In the genomic region with DNA sequence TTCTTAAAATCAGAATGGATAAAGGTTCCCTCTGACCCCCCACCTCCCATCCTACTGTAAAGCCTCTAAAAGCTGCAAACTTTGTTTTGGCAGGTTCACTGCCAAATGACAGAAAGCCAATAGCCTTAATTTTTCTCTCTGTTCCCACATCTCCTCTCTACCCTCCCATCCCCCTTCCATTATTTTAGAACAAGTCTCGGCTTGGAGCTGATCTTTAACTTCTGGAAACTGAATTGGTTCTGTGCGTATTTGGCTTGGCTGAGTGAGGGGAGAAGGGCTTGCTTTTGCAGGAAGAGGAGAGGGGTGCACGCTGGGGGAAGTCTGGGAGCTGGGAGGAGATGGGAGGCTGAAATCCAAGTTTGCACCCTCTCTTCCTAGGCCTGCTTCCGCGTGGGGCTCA, we compare ENCODE assay signal across 18 cellular contexts.
DNase-seq lines count a peak whose midpoint lies in the region; ATAC-seq and TF ChIP-seq lines count a peak whose summit lies in the region.
"Had no signal": no experiment of that assay in that cellular context is flagged by ENCODE, and none has a peak within 500 bp of the region (broad histone marks: within the 10 kb centered on the region; RNA-seq: fewer than 3 reads in every experiment).

No MANE protein-coding gene starts in this region.

- peaks cover 2% of the 10 kb centered on the region for H3K27me3 Mint-ChIP-seq in GM23338 (ENCODE audit: insufficient read depth, low read depth, poor library complexity)
- H3K27me3 Mint-ChIP-seq in nephron (ENCODE audit: low read depth): peaks cover 6% of the 10 kb centered on the region
- H3K27me3 Mint-ChIP-seq: CD4-positive, alpha-beta T cell had no signal

- H3K9me3 Mint-ChIP-seq in GM23338 (no peaks in the 10 kb centered on the region), nephron (no peaks in the 10 kb centered on the region)
- H3K9me3 Mint-ChIP-seq: CD4-positive, alpha-beta T cell had no signal

- intact Hi-C loops in tibial artery (cut with DNase I; ENCODE audit: low total_unique reads): no loop called here

- DNase-seq in GM23338 (ENCODE audit: low spot score) (no peak), coronary artery (ENCODE audit: low spot score) (no peak), tibial artery (no peak), NCI-H345 (lab: John Stamatoyannopoulos, UW) (no peak), HK-2 (ENCODE audit: unreplicated experiment) (no peak)
- DNase-seq: ACHN; AML-193; CD4-positive, alpha-beta T cell; EL; NCI-H1417 treated with DMSO at 0.1 percent for 48 hours; NCI-H1930; NCI-H2171 treated with DMSO at 0.1 percent for 48 hours; NCI-H510A; Peyer's patch had no signal

- no peaks in the 10 kb centered on the region for H3K79me2 ChIP-seq in GM23338 (replicated peaks; ENCODE audit: insufficient read depth)

- H4K20me1 ChIP-seq in GM23338 (replicated peaks; ENCODE audit: insufficient read depth): no peaks in the 10 kb centered on the region

- H3K4me1 ChIP-seq in GM23338 (ENCODE audit: insufficient read depth) (peaks cover 14% of the 10 kb centered on the region), tibial artery (peaks cover 0 to 94% (median 50%) of the 10 kb centered on the region in 4 donors)
- H3K4me1 ChIP-seq: Peyer's patch had no signal

- H3K27ac Mint-ChIP-seq in GM23338 (no peak overlapping the region), nephron (peak overlapping the region; percentile 86 to 94 (median 89))
- H3K27ac Mint-ChIP-seq: CD4-positive, alpha-beta T cell had no signal

- H2AFZ ChIP-seq in GM23338: peak overlapping the region; percentile 56; the same call in 1 of the 2 replicates

- TF ChIP-seq CTCF in GM23338 (conservative IDR thresholded peaks at IDR 0.05; ENCODE audit: low read depth in 2 of 2) (no peak), coronary artery (IDR thresholded peaks at IDR 0.05) (no peak), nephron (IDR thresholded peaks at IDR 0.05; ENCODE audit: unreplicated experiment in 3 of 3) (no peak), tibial artery (IDR thresholded peaks at IDR 0.05) (no peak)

- H3K9me2 ChIP-seq in GM23338 (ENCODE audit: insufficient read depth): 0 out of 2 replicates have a peak, but pooled peaks cover 4% of the 10 kb centered on the region

- H3K4me1 Mint-ChIP-seq in GM23338: peaks cover 25% of the 10 kb centered on the region
- peaks cover 70% of the 10 kb centered on the region for H3K4me1 Mint-ChIP-seq in nephron

- H3K27me3 ChIP-seq in GM23338 (ENCODE audit: insufficient read depth) (no peaks in the 10 kb centered on the region), tibial artery (no peaks in the 10 kb centered on the region)
- H3K27me3 ChIP-seq: Peyer's patch had no signal

- H3K36me3 Mint-ChIP-seq in GM23338 (ENCODE audit: low read depth): no peaks in the 10 kb centered on the region
- no peaks in the 10 kb centered on the region for H3K36me3 Mint-ChIP-seq in nephron (ENCODE audit: low read depth)

- H3K27ac ChIP-seq in GM23338 (ENCODE audit: low read depth) (no peak overlapping the region), coronary artery (peak overlapping the region; percentile 71 to 89), tibial artery (peak overlapping the region; percentile 78 to 80)
- H3K27ac ChIP-seq: Peyer's patch had no signal

- no peaks in the 10 kb centered on the region for H3K9me3 ChIP-seq in tibial artery
- H3K9me3 ChIP-seq: HAP-1, Peyer's patch had no signal

- no peak for ATAC-seq in GM23338
- no peak for ATAC-seq in GM21367 (IDR thresholded peaks at IDR 0.05; ENCODE audit: unreplicated experiment)
- ATAC-seq: Right ventricle myocardium inferior had no signal

- H3K36me3 ChIP-seq in GM23338 (ENCODE audit: insufficient read depth) (no peaks in the 10 kb centered on the region), tibial artery (no peaks in the 10 kb centered on the region)
- H3K36me3 ChIP-seq: HAP-1, Peyer's patch had no signal

- H3K4me3 Mint-ChIP-seq in GM23338 (no peak overlapping the region), nephron (peak overlapping the region; percentile 45 to 55 (median 52))
- H3K4me3 Mint-ChIP-seq: CD4-positive, alpha-beta T cell had no signal

- H3K4me3 ChIP-seq in GM23338: no peak overlapping the region
- H3K4me3 ChIP-seq in coronary artery: peak overlapping the region; percentile 48
- peak overlapping the region; percentile 14 to 21 for H3K4me3 ChIP-seq in tibial artery
- H3K4me3 ChIP-seq: HAP-1, Peyer's patch had no signal

- no peak overlapping the region for H3K4me2 ChIP-seq in GM23338

- no peaks in the 10 kb centered on the region for H3F3A ChIP-seq in GM23338 (replicated peaks; ENCODE audit: low read depth)

TF ChIP-seq in GM23338, 12 proteins besides CTCF, POLR2A, EP300 and RAD21 (continues in another document):
- TF ChIP-seq, protein P1, sequence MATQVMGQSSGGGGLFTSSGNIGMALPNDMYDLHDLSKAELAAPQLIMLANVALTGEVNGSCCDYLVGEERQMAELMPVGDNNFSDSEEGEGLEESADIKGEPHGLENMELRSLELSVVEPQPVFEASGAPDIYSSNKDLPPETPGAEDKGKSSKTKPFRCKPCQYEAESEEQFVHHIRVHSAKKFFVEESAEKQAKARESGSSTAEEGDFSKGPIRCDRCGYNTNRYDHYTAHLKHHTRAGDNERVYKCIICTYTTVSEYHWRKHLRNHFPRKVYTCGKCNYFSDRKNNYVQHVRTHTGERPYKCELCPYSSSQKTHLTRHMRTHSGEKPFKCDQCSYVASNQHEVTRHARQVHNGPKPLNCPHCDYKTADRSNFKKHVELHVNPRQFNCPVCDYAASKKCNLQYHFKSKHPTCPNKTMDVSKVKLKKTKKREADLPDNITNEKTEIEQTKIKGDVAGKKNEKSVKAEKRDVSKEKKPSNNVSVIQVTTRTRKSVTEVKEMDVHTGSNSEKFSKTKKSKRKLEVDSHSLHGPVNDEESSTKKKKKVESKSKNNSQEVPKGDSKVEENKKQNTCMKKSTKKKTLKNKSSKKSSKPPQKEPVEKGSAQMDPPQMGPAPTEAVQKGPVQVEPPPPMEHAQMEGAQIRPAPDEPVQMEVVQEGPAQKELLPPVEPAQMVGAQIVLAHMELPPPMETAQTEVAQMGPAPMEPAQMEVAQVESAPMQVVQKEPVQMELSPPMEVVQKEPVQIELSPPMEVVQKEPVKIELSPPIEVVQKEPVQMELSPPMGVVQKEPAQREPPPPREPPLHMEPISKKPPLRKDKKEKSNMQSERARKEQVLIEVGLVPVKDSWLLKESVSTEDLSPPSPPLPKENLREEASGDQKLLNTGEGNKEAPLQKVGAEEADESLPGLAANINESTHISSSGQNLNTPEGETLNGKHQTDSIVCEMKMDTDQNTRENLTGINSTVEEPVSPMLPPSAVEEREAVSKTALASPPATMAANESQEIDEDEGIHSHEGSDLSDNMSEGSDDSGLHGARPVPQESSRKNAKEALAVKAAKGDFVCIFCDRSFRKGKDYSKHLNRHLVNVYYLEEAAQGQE (IDR thresholded peaks at IDR 0.05; ENCODE audit: unreplicated experiment): no peak
- no peak for TF ChIP-seq CREB1 (CRISPR knock-in tag; IDR thresholded peaks at IDR 0.05; ENCODE audit: low read depth)
- TF ChIP-seq JUNB (IDR thresholded peaks at IDR 0.05; ENCODE audit: unreplicated experiment): no peak
- no peak for TF ChIP-seq ZNF114 (CRISPR knock-in tag; IDR thresholded peaks at IDR 0.05)
- TF ChIP-seq, protein P2, sequence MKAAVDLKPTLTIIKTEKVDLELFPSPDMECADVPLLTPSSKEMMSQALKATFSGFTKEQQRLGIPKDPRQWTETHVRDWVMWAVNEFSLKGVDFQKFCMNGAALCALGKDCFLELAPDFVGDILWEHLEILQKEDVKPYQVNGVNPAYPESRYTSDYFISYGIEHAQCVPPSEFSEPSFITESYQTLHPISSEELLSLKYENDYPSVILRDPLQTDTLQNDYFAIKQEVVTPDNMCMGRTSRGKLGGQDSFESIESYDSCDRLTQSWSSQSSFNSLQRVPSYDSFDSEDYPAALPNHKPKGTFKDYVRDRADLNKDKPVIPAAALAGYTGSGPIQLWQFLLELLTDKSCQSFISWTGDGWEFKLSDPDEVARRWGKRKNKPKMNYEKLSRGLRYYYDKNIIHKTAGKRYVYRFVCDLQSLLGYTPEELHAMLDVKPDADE (IDR thresholded peaks at IDR 0.05): no peak
- TF ChIP-seq EZH2phosphoT487 (IDR thresholded peaks at IDR 0.05; ENCODE audit: unreplicated experiment): no peak
- TF ChIP-seq NANOG (IDR thresholded peaks at IDR 0.05; ENCODE audit: borderline replicate concordance): no peak
